27 cellular contexts compared by ENCODE assay signal in the genomic region with DNA sequence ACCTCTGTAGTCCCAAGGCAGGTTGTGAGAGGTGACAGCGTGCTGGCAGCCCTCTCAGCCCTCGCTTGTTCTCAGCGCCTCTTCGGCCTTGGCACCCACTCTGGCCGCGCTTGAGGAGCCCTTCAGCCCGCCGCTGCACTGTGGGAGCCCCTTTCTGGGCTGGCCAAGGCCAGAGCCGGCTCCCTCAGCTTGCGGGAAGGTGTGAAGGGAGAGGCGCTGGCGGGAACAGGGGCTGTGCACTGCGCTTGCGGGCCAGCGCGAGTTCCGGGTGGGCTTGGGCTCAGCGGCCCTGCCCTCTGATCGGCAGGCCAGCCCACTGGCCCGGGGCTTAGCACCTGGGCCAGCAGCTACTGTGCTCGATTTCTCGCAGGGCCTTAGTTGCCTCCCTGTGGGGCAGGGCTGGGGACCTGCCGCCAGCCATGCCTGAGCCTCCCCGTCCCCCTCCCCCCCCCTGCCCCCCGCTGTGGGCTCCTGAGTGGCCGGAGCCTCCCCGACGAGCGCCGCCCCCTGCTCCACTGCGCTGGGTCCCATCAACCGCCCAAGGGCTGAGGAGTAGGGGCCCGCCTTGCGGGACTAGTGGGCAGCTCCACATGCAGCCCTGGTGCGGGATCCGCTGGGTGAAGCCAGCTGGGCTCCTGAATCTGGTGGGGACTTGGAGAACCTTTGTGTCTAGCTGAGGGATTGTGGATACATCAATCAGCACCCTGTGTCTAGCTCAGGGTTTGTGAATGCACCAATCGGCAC.
"Had no signal": no experiment of that assay in that cellular context is flagged by ENCODE, and none has a peak within 500 bp of the region (broad histone marks: within the 10 kb centered on the region; RNA-seq: fewer than 3 reads in every experiment).

No MANE protein-coding gene starts in this region.

- H3K27ac Mint-ChIP-seq: dendritic cell treated with granulocyte-macrophage colony-stimulating factor and Interleukin-4, amounts not matched to agents 40 ng/mL and 50 ng/mL, for 4 days; effector memory CD8-positive, alpha-beta T cell; endodermal cell; memory B cell; naive thymus-derived CD4-positive, alpha-beta T cell had no signal

- H3K9me3 ChIP-seq: colonic mucosa, esophagus squamous epithelium, gastrocnemius medialis, heart right ventricle, left lung had no signal

- H3K4me3 ChIP-seq: colonic mucosa, esophagus squamous epithelium, gastrocnemius medialis, heart right ventricle, left lung, lung had no signal

- H3K9me3 Mint-ChIP-seq: dendritic cell treated with granulocyte-macrophage colony-stimulating factor and Interleukin-4, amounts not matched to agents 40 ng/mL and 50 ng/mL, for 4 days; effector memory CD8-positive, alpha-beta T cell; memory B cell; naive thymus-derived CD4-positive, alpha-beta T cell had no signal

- H3K4me1 ChIP-seq: colonic mucosa, esophagus squamous epithelium, gastrocnemius medialis, heart right ventricle, left lung had no signal

- H3K36me3 ChIP-seq: colonic mucosa, esophagus squamous epithelium, gastrocnemius medialis, heart right ventricle, left lung had no signal

- H3K4me3 Mint-ChIP-seq: dendritic cell treated with granulocyte-macrophage colony-stimulating factor and Interleukin-4, amounts not matched to agents 40 ng/mL and 50 ng/mL, for 4 days; effector memory CD8-positive, alpha-beta T cell; endodermal cell; memory B cell; naive thymus-derived CD4-positive, alpha-beta T cell had no signal

- H3K4me1 Mint-ChIP-seq: endodermal cell; memory B cell; naive thymus-derived CD4-positive, alpha-beta T cell had no signal

- ATAC-seq: effector memory CD8-positive, alpha-beta T cell; esophagus mucosa; gastrocnemius medialis; heart right ventricle; left cardiac atrium; left lung; left ventricle myocardium superior; naive thymus-derived CD4-positive, alpha-beta T cell had no signal

- H3K27me3 Mint-ChIP-seq: dendritic cell treated with granulocyte-macrophage colony-stimulating factor and Interleukin-4, amounts not matched to agents 40 ng/mL and 50 ng/mL, for 4 days; effector memory CD8-positive, alpha-beta T cell; memory B cell had no signal

- H3K27ac ChIP-seq: colonic mucosa, epithelial cell of prostate, esophagus squamous epithelium, gastrocnemius medialis, heart right ventricle, left lung had no signal

- DNase-seq: colonic mucosa; cortex of kidney; effector CD8-positive, alpha-beta T cell; effector memory CD8-positive, alpha-beta T cell; endodermal cell; erythroblast; esophagus squamous epithelium; foreskin fibroblast; foreskin melanocyte; gastrocnemius medialis; glutamatergic neuron; head of caudate nucleus; heart right ventricle; hippocampal formation; islet precursor cell; left cardiac atrium; left ventricle myocardium superior; mammary epithelial cell; mesendoderm; midbrain; naive thymus-derived CD4-positive, alpha-beta T cell had no signal

- H3K27me3 ChIP-seq: colonic mucosa, esophagus squamous epithelium, gastrocnemius medialis, heart right ventricle, left lung had no signal

- H3K36me3 Mint-ChIP-seq: memory B cell; naive thymus-derived CD4-positive, alpha-beta T cell had no signal
